Comparison of ENCODE assay signal across 8 cellular contexts in genomic region chr5:14664270-14665109, GRCh38. TPM values are rescaled to one million over a fixed set of nuclear protein-coding genes. Genes with fewer than 3 reads are reported as not detected.
DNase-seq lines count a peak whose midpoint lies in the region; ATAC-seq and TF ChIP-seq lines count a peak whose summit lies in the region.

Gene OTULIN, plus strand, starts transcription at chr5:14664718. Its CDS starts 108 bp downstream, at chr5:14664826.

- H3K9me3 ChIP-seq in BLaER1 (no peaks in the 10 kb centered on the region), right lobe of liver (no peaks in the 10 kb centered on the region)

- intact Hi-C loops in right lobe of liver (cut with DNase I) = no loop called here

- peak; percentile 96 for TF ChIP-seq POLR2A in right lobe of liver (IDR thresholded peaks at IDR 0.05)

- ATAC-seq in HG03457 (IDR thresholded peaks at IDR 0.05; ENCODE audit: unreplicated experiment) (peak; percentile 54), right lobe of liver (peak; percentile 80 to 93 (median 89))

- peaks cover 49% of the 10 kb centered on the region for H4K20me1 ChIP-seq in BLaER1

- peaks cover 21% of the 10 kb centered on the region for H3K36me3 ChIP-seq in BLaER1
- no peaks in the 10 kb centered on the region for H3K36me3 ChIP-seq in right lobe of liver

- H3K9ac ChIP-seq in BLaER1 = peak within 1 kb of the TSS; percentile 92

- peak within 1 kb of the TSS; percentile 93 for H3K4me2 ChIP-seq in BLaER1

- H3K27ac ChIP-seq in BLaER1 = peak within 1 kb of the TSS; percentile 90
- peak within 1 kb of the TSS; percentile 62 to 98 (median 87) for H3K27ac ChIP-seq in right lobe of liver

- 0% methylated on average over 3 of the region's 116 CpGs for WGBS in right lobe of liver (ENCODE audit: insufficient coverage, low coverage, low lambda C conversion rate, missing lambda C conversion rate)

- TF ChIP-seq CTCF in right lobe of liver (IDR thresholded peaks at IDR 0.05) = no peak

- DNase-seq in GM19240 (ENCODE audit: insufficient read length, low spot score) = peak; percentile 76
- peak; percentile 81 to 94 for DNase-seq in NCI-H526 (lab: John Stamatoyannopoulos, UW)
- peak; percentile 61 to 69 for DNase-seq in activated CD4-positive, alpha-beta T cell treated with anti-CD3 and anti-CD28 coated beads, Interleukin-2, amount 50 U/mL, for 4 hours
- peak; percentile 64 to 90 for DNase-seq in dermis microvascular lymphatic vessel endothelial cell (ENCODE audit: low read depth in 2 of 2)
- DNase-seq in right lobe of liver = peak; percentile 93 to 95 (median 94)
- DNase-seq in stimulated activated CD4-positive, alpha-beta T cell treated with anti-CD3 and anti-CD28 coated beads, Interleukin-4, amount 100 ng/mL, for 4 hours = peak; percentile 82 to 88

- H3K27me3 ChIP-seq in BLaER1 = no peaks in the 10 kb centered on the region
- no peaks in the 10 kb centered on the region for H3K27me3 ChIP-seq in right lobe of liver

- H3K4me3 ChIP-seq in BLaER1 (peak within 1 kb of the TSS; percentile 95), right lobe of liver (peak within 1 kb of the TSS; percentile 67 to 74 (median 72))

- peaks cover 74% of the 10 kb centered on the region for H3K4me1 ChIP-seq in BLaER1
- H3K4me1 ChIP-seq in right lobe of liver = peaks cover 0 to 50% (median 17%) of the 10 kb centered on the region in 4 donors

RNA-seq across cellular contexts. Expression of gene OTULIN, which starts in this region (rescaled TPM):
- total RNA-seq in dermis microvascular lymphatic vessel endothelial cell (12.2 and 13.3 TPM in 2 replicates), right lobe of liver (10 to 100 TPM; 25.2 to 34.8 (median 29.2) TPM)

Comparison
In these comparisons a context has a peak if more than half of its experiments do, and no peak if none do; other contexts are left out.
1. Peak in every context shown above with its lines: DNase-seq, ATAC-seq, H3K4me3 ChIP-seq and H3K27ac ChIP-seq.